3 cellular contexts compared by ENCODE assay signal in genomic region chr1:84095308-84095707, GRCh38.
TF ChIP-seq lines count a peak whose summit lies in the region.

No MANE protein-coding gene starts in this region.

TF ChIP-seq in IMR-90, 13 proteins besides CTCF, POLR2A, EP300 and RAD21:
- TF ChIP-seq USF2 (IDR thresholded peaks at IDR 0.05; ENCODE audit: low read depth, low read length): no peak
- TF ChIP-seq MAFK (IDR thresholded peaks at IDR 0.05; ENCODE audit: low read depth, low read length): no peak
- TF ChIP-seq CEBPB (IDR thresholded peaks at IDR 0.05; ENCODE audit: low read depth, low read length): no peak
- no peak for TF ChIP-seq NFE2L2 (IDR thresholded peaks at IDR 0.05; ENCODE audit: low read depth, low read length)
- TF ChIP-seq CHD1 (IDR thresholded peaks at IDR 0.05; ENCODE audit: low read depth, low read length): no peak
- no peak for TF ChIP-seq MXI1 (IDR thresholded peaks at IDR 0.05; ENCODE audit: borderline replicate concordance, low read depth, low read length)
- TF ChIP-seq MAZ (IDR thresholded peaks at IDR 0.05; ENCODE audit: borderline replicate concordance, low read depth, low read length): no peak
- TF ChIP-seq FOS (IDR thresholded peaks at IDR 0.05; ENCODE audit: low read depth, low read length): no peak
- no peak for TF ChIP-seq RCOR1 (IDR thresholded peaks at IDR 0.05; ENCODE audit: insufficient replicate concordance, low read length)
- no peak for TF ChIP-seq BHLHE40 (IDR thresholded peaks at IDR 0.05; ENCODE audit: low read depth, low read length)
- TF ChIP-seq SMC3 (IDR thresholded peaks at IDR 0.05; ENCODE audit: low read depth, low read length): no peak
- no peak for TF ChIP-seq RFX5 (IDR thresholded peaks at IDR 0.05; ENCODE audit: low read depth, low read length)
- TF ChIP-seq ELK1 (IDR thresholded peaks at IDR 0.05; ENCODE audit: borderline replicate concordance, low read depth, low read length): no peak

TF ChIP-seq in GM12878, 131 proteins besides CTCF, POLR2A, EP300 and RAD21:
- TF ChIP-seq ETV6 (conservative IDR thresholded peaks at IDR 0.05 in 1 of 2, IDR thresholded peaks at IDR 0.05 in 1 of 2; ENCODE audit: borderline replicate concordance in 1 of 2, low read depth in 1 of 2): no peak
- TF ChIP-seq CBX5 (IDR thresholded peaks at IDR 0.05; ENCODE audit: low read depth): 0 out of 2 replicates have a peak, but pooled peaks have one; percentile 61
- TF ChIP-seq CEBPB (IDR thresholded peaks at IDR 0.05; ENCODE audit: borderline replicate concordance in 1 of 2, low read depth in 2 of 2, low read length in 2 of 2): no peak

TF ChIP-seq in H1, 55 proteins besides CTCF, POLR2A, EP300 and RAD21:
- TF ChIP-seq POLR2AphosphoS5 (IDR thresholded peaks at IDR 0.05; ENCODE audit: low read depth, low read length) (no peak), JUND (IDR thresholded peaks at IDR 0.05; ENCODE audit: low read length) (no peak), FOSL1 (IDR thresholded peaks at IDR 0.05; ENCODE audit: insufficient read depth, low read depth, low read length) (no peak), NANOG (IDR thresholded peaks at IDR 0.05; ENCODE audit: insufficient read depth, low read depth, low read length, poor library complexity, severe bottlenecking) (no peak), ZNF274 (IDR thresholded peaks at IDR 0.05; ENCODE audit: borderline replicate concordance, extremely low read depth, low read length) (no peak), RFX5 (IDR thresholded peaks at IDR 0.05; ENCODE audit: borderline replicate concordance, low read depth, low read length) (no peak), RXRA (IDR thresholded peaks at IDR 0.05; ENCODE audit: insufficient read depth, low read depth, low read length) (no peak), EZH2 (IDR thresholded peaks at IDR 0.05; ENCODE audit: low read depth, low read length, severe bottlenecking) (no peak), CREB1 (IDR thresholded peaks at IDR 0.05) (no peak), BACH1 (IDR thresholded peaks at IDR 0.05; ENCODE audit: low read length) (no peak)
